16 cellular contexts compared by ENCODE assay signal in genomic region chr13:74550039-74550438, GRCh38.
DNase-seq lines count a peak whose midpoint lies in the region; ATAC-seq and TF ChIP-seq lines count a peak whose summit lies in the region.
"Had no signal": no experiment of that assay in that cellular context is flagged by ENCODE, and none has a peak within 500 bp of the region (broad histone marks: within the 10 kb centered on the region; RNA-seq: fewer than 3 reads in every experiment).

No MANE protein-coding gene starts in this region.

- ATAC-seq in CD4-positive, alpha-beta T cell (ENCODE audit: poor library complexity): peak; percentile 77
- peak; percentile 95 for ATAC-seq in T-helper 17 cell
- ATAC-seq in right lobe of liver: no peak

- TF ChIP-seq CTCF in CD4-positive, alpha-beta T cell (IDR thresholded peaks at IDR 0.05): no peak
- TF ChIP-seq CTCF in right atrium auricular region (IDR thresholded peaks at IDR 0.05) (no peak), right lobe of liver (IDR thresholded peaks at IDR 0.05) (no peak)

- H3K4me1 ChIP-seq in right atrium auricular region (no peaks in the 10 kb centered on the region), right lobe of liver (no peaks in the 10 kb centered on the region)
- H3K4me1 ChIP-seq: BLaER1, prostate gland had no signal

- no peak for TF ChIP-seq POLR2A in right lobe of liver (IDR thresholded peaks at IDR 0.05)

- H3K27ac Mint-ChIP-seq in CD4-positive, alpha-beta T cell: no peak overlapping the region
- H3K27ac Mint-ChIP-seq in T-helper 17 cell: peak overlapping the region; percentile 32
- H3K27ac Mint-ChIP-seq: T-helper 1 cell treated with Interleukin-12 subunit alpha and Interleukin-12 subunit beta and Interleukin-4 antibody, amounts not matched to agents 30 μg/mL and 1 μg/mL, for 36 hours had no signal

- 62% methylated on average over 2 of the region's 2 CpGs for WGBS in right lobe of liver (ENCODE audit: insufficient coverage, low coverage, low lambda C conversion rate, missing lambda C conversion rate)

- H3K4me1 Mint-ChIP-seq in CD4-positive, alpha-beta T cell (ENCODE audit: low read depth): peaks cover 10% of the 10 kb centered on the region
- peaks cover 4% of the 10 kb centered on the region for H3K4me1 Mint-ChIP-seq in T-helper 17 cell

- no peak overlapping the region for H3K4me3 ChIP-seq in right atrium auricular region
- H3K4me3 ChIP-seq in right lobe of liver: no peak overlapping the region
- H3K4me3 ChIP-seq: BLaER1, cardiac muscle cell, prostate gland had no signal

- H3K4me3 Mint-ChIP-seq in CD4-positive, alpha-beta T cell: no peak overlapping the region
- H3K4me3 Mint-ChIP-seq in T-helper 17 cell: no peak overlapping the region
- H3K4me3 Mint-ChIP-seq: T-helper 1 cell treated with Interleukin-12 subunit alpha and Interleukin-12 subunit beta and Interleukin-4 antibody, amounts not matched to agents 30 μg/mL and 1 μg/mL, for 36 hours had no signal

- H3K9me3 Mint-ChIP-seq in CD4-positive, alpha-beta T cell: no peaks in the 10 kb centered on the region
- H3K9me3 Mint-ChIP-seq: T-helper 1 cell treated with Interleukin-12 subunit alpha and Interleukin-12 subunit beta and Interleukin-4 antibody, amounts not matched to agents 30 μg/mL and 1 μg/mL, for 36 hours had no signal

- no peaks in the 10 kb centered on the region for H3K36me3 Mint-ChIP-seq in CD4-positive, alpha-beta T cell (ENCODE audit: low read depth)
- H3K36me3 Mint-ChIP-seq in T-helper 17 cell (ENCODE audit: low read depth): no peaks in the 10 kb centered on the region

- DNase-seq in CD4-positive, alpha-beta T cell: no peak
- DNase-seq in H4 (ENCODE audit: low spot score) (peak; percentile 2), T-helper 17 cell (no peak), iris pigment epithelial cell (ENCODE audit: low read depth) (peak; percentile 7), right atrium auricular region (ENCODE audit: low spot score) (no peak), NCI-H2196 treated with DMSO at 0.1 percent for 48 hours (lab: John Stamatoyannopoulos, UW; ENCODE audit: unreplicated experiment) (no peak), right lobe of liver (no peak)
- DNase-seq in activated T-cell treated with anti-CD3 and anti-CD28 coated beads, Interleukin-2, amount 50 U/mL, for 48 hours: no peak
- DNase-seq: activated effector memory CD4-positive, alpha-beta T cell treated with anti-CD3 and anti-CD28 coated beads, Interleukin-2, amount 50 U/mL, for 16 hours; GOT3; kidney; MM.1S had no signal

- H3K9me3 ChIP-seq in CD4-positive, alpha-beta T cell (ENCODE audit: control insufficient read depth, low read length): no peaks in the 10 kb centered on the region
- no peaks in the 10 kb centered on the region for H3K9me3 ChIP-seq in T-helper 17 cell (ENCODE audit: control insufficient read depth, low read length, poor library complexity, severe bottlenecking)
- H3K9me3 ChIP-seq in right atrium auricular region: no peaks in the 10 kb centered on the region
- no peaks in the 10 kb centered on the region for H3K9me3 ChIP-seq in right lobe of liver
- H3K9me3 ChIP-seq: BLaER1, prostate gland had no signal

- H3K27me3 Mint-ChIP-seq in CD4-positive, alpha-beta T cell: no peaks in the 10 kb centered on the region
- no peaks in the 10 kb centered on the region for H3K27me3 Mint-ChIP-seq in T-helper 17 cell

- H3K36me3 ChIP-seq in right atrium auricular region (no peaks in the 10 kb centered on the region), right lobe of liver (no peaks in the 10 kb centered on the region)
- H3K36me3 ChIP-seq: BLaER1, cardiac muscle cell, prostate gland had no signal

- intact Hi-C loops in CD4-positive, alpha-beta T cell (cut with DNase I, micrococcal nuclease): no loop called here
- intact Hi-C loops in right lobe of liver (cut with DNase I): no loop called here

- POLR2A ChIA-PET in CD4-positive, alpha-beta T cell (lab: Charles Lee): no interaction called here

- CTCF ChIA-PET in CD4-positive, alpha-beta T cell (lab: Charles Lee): no interaction called here

- no peak overlapping the region for H3K27ac ChIP-seq in CD4-positive, alpha-beta T cell (ENCODE audit: low read depth, low read length)
- H3K27ac ChIP-seq in right atrium auricular region (no peak overlapping the region), right lobe of liver (no peak overlapping the region)
- H3K27ac ChIP-seq: BLaER1, cardiac muscle cell, prostate gland had no signal

- no peaks in the 10 kb centered on the region for H3K27me3 ChIP-seq in CD4-positive, alpha-beta T cell (ENCODE audit: control insufficient read depth, insufficient read depth, low read length)
- H3K27me3 ChIP-seq in right atrium auricular region (no peaks in the 10 kb centered on the region), right lobe of liver (no peaks in the 10 kb centered on the region)
- H3K27me3 ChIP-seq: BLaER1, cardiac muscle cell had no signal

Comparison
In these comparisons a context has a peak if more than half of its experiments do, and no peak if none do; other contexts are left out.
1. ATAC-seq: peak in CD4-positive, alpha-beta T cell (single experiment) and T-helper 17 cell (single experiment); none in right lobe of liver (0 of 4).
2. DNase-seq: peak in H4 (single experiment) and iris pigment epithelial cell (single experiment); none in CD4-positive, alpha-beta T cell (0 of 10), T-helper 17 cell (0 of 3), right atrium auricular region (single experiment), NCI-H2196 treated with DMSO at 0.1 percent for 48 hours (single experiment), right lobe of liver (0 of 3) and activated T-cell treated with anti-CD3 and anti-CD28 coated beads, Interleukin-2, amount 50 U/mL, for 48 hours (0 of 2).